8 cellular contexts compared by ENCODE assay signal in the genomic region with DNA sequence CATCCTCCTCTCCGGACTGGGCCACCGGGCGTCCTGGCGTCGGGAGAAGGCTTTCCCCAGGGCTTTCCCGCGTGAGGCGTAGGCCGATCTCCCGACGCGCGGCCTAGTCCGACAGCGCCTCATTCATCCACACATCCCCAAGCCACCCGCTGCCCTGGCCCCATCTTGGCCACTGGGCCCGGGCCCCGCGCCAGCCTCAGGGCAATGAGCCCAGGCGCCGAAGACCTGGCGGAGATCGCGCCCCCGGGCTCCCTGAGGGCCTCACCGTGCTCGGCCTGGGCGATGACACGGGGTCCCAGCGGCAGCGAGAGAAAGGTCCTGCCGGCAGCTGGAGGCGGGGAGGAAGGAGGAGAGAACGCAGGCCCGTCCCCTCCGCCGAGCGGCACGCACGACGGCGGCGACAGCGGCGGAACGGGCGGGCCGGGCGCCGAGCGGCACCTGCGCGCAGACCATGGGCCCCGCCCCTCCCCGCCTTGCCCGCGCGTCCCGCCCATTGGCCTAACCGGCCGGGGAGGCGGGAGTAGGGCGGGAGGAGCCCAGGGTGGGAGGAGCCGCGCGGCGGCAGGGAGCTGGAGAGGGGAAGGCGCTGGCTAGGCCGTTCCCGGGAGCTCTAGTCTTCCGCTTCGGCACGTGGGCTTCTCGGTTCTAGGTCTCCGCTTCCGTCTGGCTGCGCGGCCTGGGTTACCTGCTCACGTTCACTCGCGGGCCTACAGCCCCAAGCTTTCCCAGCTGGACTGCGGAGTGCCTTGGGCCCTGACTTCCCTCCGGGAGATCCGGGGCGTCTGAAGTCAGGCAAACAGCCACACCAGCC. TPM values are rescaled to one million over a fixed set of nuclear protein-coding genes. Genes with fewer than 3 reads are reported as not detected.
DNase-seq lines count a peak whose midpoint lies in the region; ATAC-seq and TF ChIP-seq lines count a peak whose summit lies in the region.

A gene (minus strand): TSS at position 346 of the 811 bp plus-strand sequence. CDS start 1,717 bp downstream, outside the sequence.

- H3K27me3 Mint-ChIP-seq in activated naive CD4-positive, alpha-beta T cell treated with anti-CD3 and anti-CD28 coated beads, Interleukin-2, amount 10 ng/mL, durations not matched to agents 7 days and 5 days, result no peaks in the 10 kb centered on the region

- H3K4me1 ChIP-seq in gastroesophageal sphincter (peaks cover 0 to 21% (median 11%) of the 10 kb centered on the region in 3 donors), neutrophil (ENCODE audit: control insufficient read depth in 1 of 2, insufficient read depth in 1 of 2, low read depth in 1 of 2, low read length in 1 of 2) (peaks cover 14 to 18% of the 10 kb centered on the region in 2 experiments)

- H3K9me3 ChIP-seq in SK-N-MC (ENCODE audit: low read depth, low read length), result no peaks in the 10 kb centered on the region
- no peaks in the 10 kb centered on the region for H3K9me3 ChIP-seq in gastroesophageal sphincter
- H3K9me3 ChIP-seq in neutrophil, result no peaks in the 10 kb centered on the region

- peak within 1 kb of the TSS; percentile 76 for H3K4me3 Mint-ChIP-seq in activated naive CD4-positive, alpha-beta T cell treated with anti-CD3 and anti-CD28 coated beads, Interleukin-2, amount 10 ng/mL, durations not matched to agents 7 days and 5 days

- TF ChIP-seq CTCF in gastroesophageal sphincter (IDR thresholded peaks at IDR 0.05) (peak in 1 of 4 experiments; percentile 27), neutrophil (IDR thresholded peaks at IDR 0.05) (peak; percentile 48), subcutaneous adipose tissue (IDR thresholded peaks at IDR 0.05; ENCODE audit: low read depth) (no peak)

- H3K27ac ChIP-seq in SK-N-MC (peak within 1 kb of the TSS; percentile 42; the same call in 1 of the 2 replicates), gastroesophageal sphincter (peak within 1 kb of the TSS; percentile 52 to 89 (median 86)), neutrophil (peak within 1 kb of the TSS; percentile 82)

- 0% methylated on average over 4 of the region's 85 CpGs; no CpG with 5 or more reads in 1 of the 2 donors for WGBS in gastroesophageal sphincter (ENCODE audit: low coverage in 1 of 2), 2 donors

- CTCF ChIA-PET in activated naive CD4-positive, alpha-beta T cell treated with anti-CD3 and anti-CD28 coated beads, Interleukin-2, amount 10 ng/mL, durations not matched to agents 7 days and 5 days (lab: Charles Lee), result no interaction called here

- peak; percentile 93 for DNase-seq in NCI-H1048 (lab: John Stamatoyannopoulos, UW)
- DNase-seq in SK-N-MC (ENCODE audit: low read depth, low spot score), result peak; percentile 26
- peak; percentile 98 for DNase-seq in activated naive CD4-positive, alpha-beta T cell treated with anti-CD3 and anti-CD28 coated beads, Interleukin-2, amount 10 ng/mL, durations not matched to agents 7 days and 5 days

- H3K36me3 ChIP-seq in SK-N-MC (ENCODE audit: insufficient read depth, low read length) (peaks cover 27% of the 10 kb centered on the region), gastroesophageal sphincter (peaks cover 0 to 16% of the 10 kb centered on the region in 2 donors), neutrophil (peaks cover 7% of the 10 kb centered on the region)

- peaks cover 33% of the 10 kb centered on the region for H3K4me1 Mint-ChIP-seq in activated naive CD4-positive, alpha-beta T cell treated with anti-CD3 and anti-CD28 coated beads, Interleukin-2, amount 10 ng/mL, durations not matched to agents 7 days and 5 days

- H3K4me3 ChIP-seq in GM08714 (ENCODE audit: low read length) (peak within 1 kb of the TSS; percentile 81), SK-N-MC (peak within 1 kb of the TSS; percentile 78), gastroesophageal sphincter (peak within 1 kb of the TSS; percentile 74 to 77), neutrophil (ENCODE audit: low read depth in 1 of 2, low read length in 1 of 2) (peak within 1 kb of the TSS; percentile 78 to 97)

- peak within 1 kb of the TSS; percentile 86 for H3K9ac ChIP-seq in SK-N-MC (ENCODE audit: insufficient read length)

- H3K27me3 ChIP-seq in gastroesophageal sphincter (no peaks in the 10 kb centered on the region), neutrophil (no peaks in the 10 kb centered on the region)

- TF ChIP-seq POLR2A in gastroesophageal sphincter (IDR thresholded peaks at IDR 0.05), result peak; percentile 61 to 75

- TF ChIP-seq EP300 in gastroesophageal sphincter (IDR thresholded peaks at IDR 0.05), result no peak

- H3K36me3 Mint-ChIP-seq in activated naive CD4-positive, alpha-beta T cell treated with anti-CD3 and anti-CD28 coated beads, Interleukin-2, amount 10 ng/mL, durations not matched to agents 7 days and 5 days, result peaks cover 20% of the 10 kb centered on the region

- H3K9me3 Mint-ChIP-seq in activated naive CD4-positive, alpha-beta T cell treated with anti-CD3 and anti-CD28 coated beads, Interleukin-2, amount 10 ng/mL, durations not matched to agents 7 days and 5 days, result no peaks in the 10 kb centered on the region

- peak within 1 kb of the TSS; percentile 80 for H3K27ac Mint-ChIP-seq in activated naive CD4-positive, alpha-beta T cell treated with anti-CD3 and anti-CD28 coated beads, Interleukin-2, amount 10 ng/mL, durations not matched to agents 7 days and 5 days

- ATAC-seq in HG02588 (IDR thresholded peaks at IDR 0.05; ENCODE audit: unreplicated experiment) (peak; percentile 97), gastroesophageal sphincter (peak; percentile 99)

RNA-seq across cellular contexts. Expression of the gene that starts here (rescaled TPM):
- total RNA-seq in gastroesophageal sphincter (10 to 100 TPM; 57.1 to 90.4 (median 72.1) TPM), subcutaneous adipose tissue (10 to 100 TPM; 47.1 to 62.7 (median 55.6) TPM)

Comparison
In these comparisons a context has a peak if more than half of its experiments do, and no peak if none do; other contexts are left out.
1. Peak in every context shown above with its lines: DNase-seq, ATAC-seq, H3K4me3 ChIP-seq and H3K27ac ChIP-seq.
2. DNase-seq: peak in every context shown above with its lines; median percentile 98 in activated naive CD4-positive, alpha-beta T cell treated with anti-CD3 and anti-CD28 coated beads, Interleukin-2, amount 10 ng/mL, durations not matched to agents 7 days and 5 days; 93 in NCI-H1048; 26 in SK-N-MC.